Comparison of ENCODE assay signal across 16 cellular contexts in the genomic region with DNA sequence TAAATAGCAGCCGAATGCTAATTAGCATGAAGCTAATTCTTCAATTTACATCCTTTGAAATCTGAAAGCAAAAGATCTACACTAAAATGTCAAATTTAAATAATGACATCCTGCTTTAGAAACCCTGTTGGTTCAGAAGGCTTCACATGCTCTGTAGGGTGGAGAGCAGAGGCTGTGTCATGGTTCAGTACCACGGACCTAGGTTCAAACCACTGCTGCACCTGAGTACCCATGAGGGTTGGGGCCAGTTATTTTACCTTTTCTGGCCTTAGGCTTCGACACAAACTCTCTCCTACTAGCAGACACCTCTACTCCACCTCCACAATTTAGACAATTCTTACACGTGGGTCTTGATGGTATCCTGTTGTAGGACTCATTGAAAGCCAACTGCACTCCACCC.
DNase-seq lines count a peak whose midpoint lies in the region; ATAC-seq and TF ChIP-seq lines count a peak whose summit lies in the region.
"Had no signal": no experiment of that assay in that cellular context is flagged by ENCODE, and none has a peak within 500 bp of the region (broad histone marks: within the 10 kb centered on the region; RNA-seq: fewer than 3 reads in every experiment).

No MANE protein-coding gene starts in this region.

- TF ChIP-seq CTCF in DND-41 (IDR thresholded peaks at IDR 0.05; ENCODE audit: borderline replicate concordance, extremely low read depth, low read length, poor library complexity, severe bottlenecking) = no peak

- peaks cover 40% of the 10 kb centered on the region for H3K4me1 ChIP-seq in DND-41 (ENCODE audit: insufficient read depth, low read length)
- H3K4me1 ChIP-seq: left lung, prostate gland had no signal

- H3K9ac ChIP-seq in DND-41 (ENCODE audit: low read depth, low read length) = no peak overlapping the region

- H3K27ac Mint-ChIP-seq in effector memory CD8-positive, alpha-beta T cell = peak overlapping the region in 1 of 2 donors; percentile 15

- H4K20me1 ChIP-seq in DND-41 (ENCODE audit: insufficient read depth, low read length) = no peaks in the 10 kb centered on the region

- peaks cover 21% of the 10 kb centered on the region; the same call in 1 of the 2 replicates for H3K36me3 ChIP-seq in DND-41 (ENCODE audit: insufficient read depth, low read length)
- H3K36me3 ChIP-seq: prostate gland had no signal

- H3K4me1 Mint-ChIP-seq in effector memory CD8-positive, alpha-beta T cell (ENCODE audit: low read depth in 2 of 2) = peaks cover 27% of the 10 kb centered on the region in 2 donors

- H3K27me3 Mint-ChIP-seq in effector memory CD8-positive, alpha-beta T cell = no peaks in the 10 kb centered on the region
- H3K27me3 Mint-ChIP-seq: brain had no signal

- no peaks in the 10 kb centered on the region for H3K27me3 ChIP-seq in DND-41 (ENCODE audit: insufficient read depth, low read length, poor library complexity)
- H3K27me3 ChIP-seq: hepatocyte, left lung had no signal

- H3K9me3 Mint-ChIP-seq in effector memory CD8-positive, alpha-beta T cell = no peaks in the 10 kb centered on the region

- H3K4me3 Mint-ChIP-seq in effector memory CD8-positive, alpha-beta T cell = no peak overlapping the region

- peaks cover 4% of the 10 kb centered on the region for H3K36me3 Mint-ChIP-seq in effector memory CD8-positive, alpha-beta T cell (ENCODE audit: insufficient read depth)

- no peak for ATAC-seq in DND-41 (ENCODE audit: insufficient read depth, low read depth)
- peak; percentile 48 for ATAC-seq in GM19035 (IDR thresholded peaks at IDR 0.05; ENCODE audit: unreplicated experiment)
- peak; percentile 48 for ATAC-seq in HG02885 (IDR thresholded peaks at IDR 0.05; ENCODE audit: poor library complexity, unreplicated experiment)
- peak; percentile 12 for ATAC-seq in effector memory CD8-positive, alpha-beta T cell (replicated peaks)
- ATAC-seq in left ventricle myocardium superior = no peak

- H3K9me3 ChIP-seq in DND-41 (ENCODE audit: insufficient read depth, low read length, severe bottlenecking) = no peaks in the 10 kb centered on the region
- H3K9me3 ChIP-seq: left lung, prostate gland, thoracic aorta had no signal

- H3K4me3 ChIP-seq in DND-41 (ENCODE audit: low read depth in 1 of 2, low read length in 2 of 2) = no peak overlapping the region
- H3K4me3 ChIP-seq: hepatocyte, left lung, prostate gland, thoracic aorta had no signal

- no peaks in the 10 kb centered on the region for H3K79me2 ChIP-seq in DND-41 (ENCODE audit: insufficient read depth, low read length)
- H3K79me2 ChIP-seq: hepatocyte had no signal

- H3K4me2 ChIP-seq in DND-41 (ENCODE audit: insufficient read depth, low read length) = peak overlapping the region; percentile 53; the same call in 1 of the 2 replicates
- H3K4me2 ChIP-seq: hepatocyte had no signal

- intact Hi-C loops in left ventricle myocardium superior (cut with micrococcal nuclease) = no loop called here

- no peak overlapping the region for H2AFZ ChIP-seq in DND-41 (ENCODE audit: low read depth, low read length)
- H2AFZ ChIP-seq: hepatocyte had no signal

- DNase-seq in DND-41 = no peak
- no peak for DNase-seq in effector memory CD8-positive, alpha-beta T cell
- no peak for DNase-seq in effector CD4-positive, alpha-beta T cell
- DNase-seq in activated naive CD4-positive, alpha-beta T cell (lab: John Stamatoyannopoulos, UW) = no peak
- DNase-seq in left ventricle myocardium superior = no peak
- no peak for DNase-seq in NCI-H1417 (lab: John Stamatoyannopoulos, UW)
- DNase-seq: activated naive CD4-positive, alpha-beta T cell treated with anti-CD3 and anti-CD28 coated beads, Interleukin-2, amount 50 U/mL, for 16 hours; left lung; NCI-H1092 treated with DMSO at 0.1 percent for 48 hours; NCI-H446 had no signal

- H3K27ac ChIP-seq in DND-41 (ENCODE audit: low read length) = peak overlapping the region; percentile 68; the same call in 1 of the 2 replicates
- H3K27ac ChIP-seq: hepatocyte, left lung, prostate gland, thoracic aorta had no signal

Comparison
In these comparisons a context has a peak if more than half of its experiments do, and no peak if none do; other contexts are left out.
1. ATAC-seq: peak in GM19035 (single experiment), HG02885 (single experiment) and effector memory CD8-positive, alpha-beta T cell (single experiment); none in DND-41 (single experiment) and left ventricle myocardium superior (single experiment).